28 cellular contexts compared by ENCODE assay signal in the genomic region with DNA sequence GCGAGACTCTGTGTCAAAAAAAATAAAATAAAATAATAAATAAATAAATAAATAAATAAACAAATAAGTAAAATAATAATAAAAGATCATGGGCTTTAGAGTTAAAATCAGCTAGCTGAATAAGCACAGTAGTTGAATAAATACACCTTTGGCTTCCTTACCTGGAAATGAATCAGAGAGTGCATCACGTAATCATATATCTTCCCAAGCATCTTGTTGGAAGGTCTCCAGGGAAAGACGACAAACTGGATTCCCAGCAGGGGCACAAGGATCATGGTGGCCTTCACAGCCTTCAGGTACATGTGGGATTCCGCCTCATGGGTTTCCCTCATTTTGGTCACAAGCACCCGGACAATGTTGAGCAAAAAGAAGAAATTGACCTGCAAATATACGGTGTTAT.
"Had no signal": no experiment of that assay in that cellular context is flagged by ENCODE, and none has a peak within 500 bp of the region (broad histone marks: within the 10 kb centered on the region; RNA-seq: fewer than 3 reads in every experiment).

No MANE protein-coding gene starts in this region.

- H3K27me3 ChIP-seq: brain microvascular endothelial cell, dorsolateral prefrontal cortex, esophagus muscularis mucosa, gastrocnemius medialis, heart left ventricle had no signal

- H3K36me3 ChIP-seq: brain microvascular endothelial cell, esophagus muscularis mucosa, gastrocnemius medialis, heart left ventricle had no signal

- H3K4me1 ChIP-seq: esophagus muscularis mucosa, foreskin keratinocyte, gastrocnemius medialis, heart left ventricle had no signal

- ATAC-seq: activated CD4-positive, CD25-positive, alpha-beta regulatory T cell treated with anti-CD3 and anti-CD28 coated beads, Interleukin-2, amount 50 U/mL, for 24 hours; activated CD8-positive, alpha-beta T cell treated with anti-CD3 and anti-CD28 coated beads for 36 hours; activated T-cell treated with anti-CD3 and anti-CD28 coated beads, Interleukin-2, amount 50 U/mL, for 4 hours; activated T-helper 17 cell treated with anti-CD3 and anti-CD28 coated beads, Interleukin-2, amount 50 U/mL, for 72 hours; foreskin keratinocyte; gastrocnemius medialis; heart left ventricle had no signal

- H3K4me3 ChIP-seq: coronary artery, dorsolateral prefrontal cortex, esophagus muscularis mucosa, gastrocnemius medialis, heart left ventricle had no signal

- H3K9me3 ChIP-seq: esophagus muscularis mucosa, gastrocnemius medialis, heart left ventricle had no signal

- H3K27ac ChIP-seq: brain microvascular endothelial cell, coronary artery, dorsolateral prefrontal cortex, esophagus muscularis mucosa, foreskin keratinocyte, gastrocnemius medialis, heart left ventricle, VCaP had no signal

- DNase-seq: activated B cell treated with CpG ODN at 0.5 μM for 24 hours; activated CD4-positive, alpha-beta T cell treated with anti-CD3 and anti-CD28 coated beads for 48 hours; activated CD4-positive, alpha-beta T cell treated with anti-CD3 and anti-CD28 coated beads, Interleukin-2, amount 50 U/mL, for 1 hour; activated CD4-positive, alpha-beta T cell treated with anti-CD3 and anti-CD28 coated beads, Interleukin-2, amount 50 U/mL, for 48 hours; activated CD8-positive, alpha-beta memory T cell treated with anti-CD3 and anti-CD28 coated beads for 24 hours; activated CD8-positive, alpha-beta T cell treated with anti-CD3 and anti-CD28 coated beads for 36 hours; activated effector memory CD4-positive, alpha-beta T cell treated with Interleukin-2 at 50 U/mL for 16 hours; activated gamma-delta T cell treated with Interleukin-2 at 50 U/mL for 16 hours; activated naive CD4-positive, alpha-beta T cell treated with anti-CD3 and anti-CD28 coated beads, Interleukin-2, amount 50 U/mL, for 16 hours; activated naive CD4-positive, alpha-beta T cell treated with Interleukin-2 at 50 U/mL for 16 hours; activated T-cell treated with anti-CD3 and anti-CD28 coated beads, Interleukin-2, amount 50 U/mL, for 4 hours; amniotic stem cell; anterior cingulate cortex; brain microvascular endothelial cell; dorsolateral prefrontal cortex; effector memory CD4-positive, alpha-beta T cell; endodermal cell; erythroblast; foreskin keratinocyte; gastrocnemius medialis; glutamatergic neuron; heart left ventricle; T-helper 2 cell had no signal
